Comparison of ENCODE assay signal across 1 cellular context in genomic region chr19:38004100-38004504, GRCh38.
TF ChIP-seq lines count a peak whose summit lies in the region.

No MANE protein-coding gene starts in this region.

TF ChIP-seq in GM23338, 12 proteins besides CTCF, POLR2A, EP300 and RAD21 (continued from another document):
- TF ChIP-seq REST (IDR thresholded peaks at IDR 0.05; ENCODE audit: unreplicated experiment) (no peak), ZNF114 (CRISPR knock-in tag; IDR thresholded peaks at IDR 0.05) (no peak), JUNB (IDR thresholded peaks at IDR 0.05; ENCODE audit: unreplicated experiment) (no peak), STAT1 (IDR thresholded peaks at IDR 0.05; ENCODE audit: unreplicated experiment) (no peak), EZH2phosphoT487 (IDR thresholded peaks at IDR 0.05; ENCODE audit: unreplicated experiment) (no peak), CREB1 (CRISPR knock-in tag; IDR thresholded peaks at IDR 0.05; ENCODE audit: low read depth) (no peak), EZH2 (IDR thresholded peaks at IDR 0.05; ENCODE audit: low read depth, unreplicated experiment) (no peak), POLR2AphosphoS5 (IDR thresholded peaks at IDR 0.05; ENCODE audit: low read depth) (no peak)
